ENCODE assay signal across 24 cellular contexts in the genomic region with DNA sequence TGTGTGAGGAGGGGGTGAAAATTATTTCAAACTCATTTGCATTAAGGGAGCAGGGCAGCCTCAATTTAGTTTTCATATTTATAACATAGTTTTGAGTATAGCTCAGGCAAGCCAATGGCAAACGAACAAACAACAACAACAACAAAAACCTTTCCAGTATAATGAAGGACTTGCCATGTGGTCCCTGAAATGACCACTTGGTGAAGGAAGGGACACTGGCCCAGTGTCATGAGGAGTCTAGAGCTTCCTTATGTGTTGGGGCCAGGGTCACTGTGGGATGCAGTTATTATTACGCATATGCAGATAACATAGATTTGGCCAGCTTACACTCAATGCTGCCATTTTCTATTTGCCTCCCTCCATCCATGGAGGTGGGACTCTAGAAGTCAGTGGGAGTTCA. TPM values are rescaled to one million over a fixed set of nuclear protein-coding genes. Genes with fewer than 3 reads are reported as not detected.
"Had no signal": no experiment of that assay in that cellular context is flagged by ENCODE, and none has a peak within 500 bp of the region (broad histone marks: within the 10 kb centered on the region; RNA-seq: fewer than 3 reads in every experiment).

No MANE protein-coding gene starts in this region.

- DNase-seq: activated CD4-positive, alpha-beta T cell treated with anti-CD3 and anti-CD28 coated beads for 48 hours; activated CD4-positive, alpha-beta T cell treated with anti-CD3 and anti-CD28 coated beads, Interleukin-2, amount 50 U/mL, for 48 hours; activated CD8-positive, alpha-beta memory T cell treated with anti-CD3 and anti-CD28 coated beads for 24 hours; activated gamma-delta T cell; activated naive CD4-positive, alpha-beta T cell treated with anti-CD3 and anti-CD28 coated beads for 36 hours; activated T-cell treated with anti-CD3 and anti-CD28 coated beads for 4 hours; activated T-cell treated with anti-CD3 and anti-CD28 coated beads, Interleukin-2, amount 50 U/mL, for 48 hours; amygdala; Kasumi-1; NCI-H1105; NCI-H1436; NCI-H1694 treated with DMSO at 0.1 percent for 48 hours; NCI-H2029 treated with DMSO at 0.1 percent for 48 hours; NCI-H345; NCI-H510A; NCI-H526 treated with DMSO at 0.1 percent for 48 hours; NCI-H82 had no signal

- H3K27ac ChIP-seq: SK-N-MC had no signal

- H3K4me3 ChIP-seq: SK-N-MC had no signal

- H3K27ac Mint-ChIP-seq: activated naive CD4-positive, alpha-beta T cell treated with anti-CD3 and anti-CD28 coated beads for 36 hours; activated naive CD8-positive, alpha-beta T cell; activated T-helper 17 cell treated with anti-CD3 and anti-CD28 coated beads, Interleukin-2, amount 50 U/mL, for 72 hours; brain had no signal

- H3K36me3 Mint-ChIP-seq: activated naive CD8-positive, alpha-beta T cell; brain had no signal

- ATAC-seq: activated CD4-positive, CD25-positive, alpha-beta regulatory T cell treated with anti-CD3 and anti-CD28 coated beads, Interleukin-2, amount 50 U/mL, for 24 hours; activated T-helper 17 cell treated with anti-CD3 and anti-CD28 coated beads, Interleukin-2, amount 50 U/mL, for 72 hours had no signal

- H3K9me3 Mint-ChIP-seq: activated T-helper 17 cell treated with anti-CD3 and anti-CD28 coated beads, Interleukin-2, amount 50 U/mL, for 72 hours; central memory CD8-positive, alpha-beta T cell; T-helper 1 cell treated with Interleukin-12 subunit alpha and Interleukin-12 subunit beta and Interleukin-4 antibody, amounts not matched to agents 30 μg/mL and 1 μg/mL, for 36 hours had no signal

- H3K4me3 Mint-ChIP-seq: activated naive CD4-positive, alpha-beta T cell treated with anti-CD3 and anti-CD28 coated beads for 36 hours; activated naive CD8-positive, alpha-beta T cell; activated T-helper 17 cell treated with anti-CD3 and anti-CD28 coated beads, Interleukin-2, amount 50 U/mL, for 72 hours; brain; central memory CD8-positive, alpha-beta T cell; T-helper 1 cell treated with Interleukin-12 subunit alpha and Interleukin-12 subunit beta and Interleukin-4 antibody, amounts not matched to agents 30 μg/mL and 1 μg/mL, for 36 hours had no signal

- H3K4me1 Mint-ChIP-seq: activated T-helper 17 cell treated with anti-CD3 and anti-CD28 coated beads, Interleukin-2, amount 50 U/mL, for 72 hours; central memory CD8-positive, alpha-beta T cell had no signal

RNA-seq across cellular contexts. Expression of a gene that starts 23.3 kb away (rescaled TPM):
- total RNA-seq: activated naive CD4-positive, alpha-beta T cell treated with anti-CD3 and anti-CD28 coated beads for 36 hours; activated T-helper 17 cell treated with anti-CD3 and anti-CD28 coated beads, Interleukin-2, amount 50 U/mL, for 72 hours had no signal
